ENCODE assay signal across 17 cellular contexts in genomic region chr19:30812099-30812684, GRCh38.
"Had no signal": no experiment of that assay in that cellular context is flagged by ENCODE, and none has a peak within 500 bp of the region (broad histone marks: within the 10 kb centered on the region; RNA-seq: fewer than 3 reads in every experiment).

No MANE protein-coding gene starts in this region.

- H3K36me3 Mint-ChIP-seq: naive thymus-derived CD8-positive, alpha-beta T cell; stimulated activated naive B cell treated with anti-CD40 and anti-IgM and Interleukin-4, amounts not matched to agents 10 μg/mL and 1 μg/mL and 100 μg/mL, for 72 hours had no signal

- DNase-seq: cortex of kidney; effector memory CD8-positive, alpha-beta T cell; erythroblast; hypothalamus; left ventricle myocardium superior; lower lobe of right lung; naive thymus-derived CD8-positive, alpha-beta T cell; nephron progenitor cell; nucleus accumbens; psoas muscle; right cardiac atrium; stimulated activated CD4-positive, alpha-beta T cell treated with anti-CD3 and anti-CD28 coated beads, Interleukin-15, amount 100 ng/mL, for 24 hours; stimulated activated CD4-positive, alpha-beta T cell treated with anti-CD3 and anti-CD28 coated beads, Interleukin-2, amount 100 ng/mL, for 48 hours; stimulated activated naive B cell treated with anti-CD40 and anti-IgM and Interleukin-4, amounts not matched to agents 10 μg/mL and 1 μg/mL and 100 μg/mL, for 72 hours; upper lobe of right lung; uterus had no signal

- H3K4me3 Mint-ChIP-seq: effector memory CD8-positive, alpha-beta T cell; naive thymus-derived CD8-positive, alpha-beta T cell; nephron progenitor cell; stimulated activated naive B cell treated with anti-CD40 and anti-IgM and Interleukin-4, amounts not matched to agents 10 μg/mL and 1 μg/mL and 100 μg/mL, for 72 hours; stimulated activated naive CD8-positive, alpha-beta T cell treated with anti-CD3 and anti-CD28 coated beads, Interleukin-15, Interleukin-2, amounts not matched to agents 100 ng/mL and 50 ng/mL, for 24 hours had no signal

- H3K27me3 Mint-ChIP-seq: stimulated activated naive B cell treated with anti-CD40 and anti-IgM and Interleukin-4, amounts not matched to agents 10 μg/mL and 1 μg/mL and 100 μg/mL, for 72 hours had no signal

- ATAC-seq: effector memory CD8-positive, alpha-beta T cell; left ventricle myocardium superior; lower lobe of right lung; naive thymus-derived CD8-positive, alpha-beta T cell; psoas muscle; right cardiac atrium; stimulated activated naive B cell treated with anti-CD40 and anti-IgM and Interleukin-4, amounts not matched to agents 10 μg/mL and 1 μg/mL and 100 μg/mL, for 72 hours; upper lobe of right lung had no signal

- H3K4me1 Mint-ChIP-seq: naive thymus-derived CD8-positive, alpha-beta T cell; stimulated activated naive B cell treated with anti-CD40 and anti-IgM and Interleukin-4, amounts not matched to agents 10 μg/mL and 1 μg/mL and 100 μg/mL, for 72 hours had no signal

- H3K27ac Mint-ChIP-seq: effector memory CD8-positive, alpha-beta T cell; naive thymus-derived CD8-positive, alpha-beta T cell; nephron progenitor cell; stimulated activated naive B cell treated with anti-CD40 and anti-IgM and Interleukin-4, amounts not matched to agents 10 μg/mL and 1 μg/mL and 100 μg/mL, for 72 hours; stimulated activated naive CD8-positive, alpha-beta T cell treated with anti-CD3 and anti-CD28 coated beads, Interleukin-15, Interleukin-2, amounts not matched to agents 100 ng/mL and 50 ng/mL, for 24 hours had no signal
